ENCODE assay signal across 11 cellular contexts in the genomic region with DNA sequence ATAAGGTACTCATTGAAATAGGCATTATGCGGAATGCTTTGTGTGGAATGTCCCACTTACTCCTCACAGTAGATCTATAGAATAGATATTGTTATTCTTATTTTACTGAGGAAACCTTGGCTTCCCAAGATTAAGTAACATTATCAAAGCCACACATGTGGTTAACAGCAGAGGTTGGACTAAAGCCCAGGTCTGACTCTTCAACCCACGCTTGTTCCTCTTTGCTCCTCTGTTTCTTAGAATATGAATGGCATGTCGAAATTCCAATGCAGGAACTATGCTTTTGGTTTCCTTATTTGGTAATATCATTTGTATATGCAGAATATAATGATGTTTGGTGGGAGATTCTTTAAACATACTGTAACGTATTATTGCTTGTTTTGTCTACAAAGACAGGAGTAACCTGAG.
DNase-seq lines count a peak whose midpoint lies in the region; ATAC-seq, FAIRE-seq and TF ChIP-seq lines count a peak whose summit lies in the region.
"Had no signal": no experiment of that assay in that cellular context is flagged by ENCODE, and none has a peak within 500 bp of the region (broad histone marks: within the 10 kb centered on the region; RNA-seq: fewer than 3 reads in every experiment).

No MANE protein-coding gene starts in this region.

- H3K9ac ChIP-seq in endothelial cell of umbilical vein (replicated peaks; ENCODE audit: extremely low read depth, insufficient read depth, low read length), result no peak overlapping the region

- intact Hi-C loops in endothelial cell of umbilical vein (cut with micrococcal nuclease), result loop anchor here (1.0 to 2.0 kb wide), 6 partner anchors 24 to 374 kb away; no protein-coding TSS in a partner anchor

- H3K9me3 ChIP-seq in endothelial cell of umbilical vein (replicated peaks; ENCODE audit: control insufficient read depth, insufficient read depth, low read length), result no peaks in the 10 kb centered on the region
- H3K9me3 ChIP-seq: BE2C had no signal

- peak overlapping the region; percentile 16 for H2AFZ ChIP-seq in endothelial cell of umbilical vein (ENCODE audit: low read depth, low read length)

- H3K4me1 ChIP-seq in endothelial cell of umbilical vein (ENCODE audit: control insufficient read depth, extremely low read depth, insufficient read depth, low read length), result peaks cover 21% of the 10 kb centered on the region
- H3K4me1 ChIP-seq: BE2C had no signal

- FAIRE-seq in endothelial cell of umbilical vein (lab: Jason Lieb, UNC) (peak; percentile 85), GM12892 (lab: Jason Lieb, UNC) (no peak)

- H3K27me3 ChIP-seq in endothelial cell of umbilical vein (ENCODE audit: control insufficient read depth in 2 of 2, insufficient read depth in 2 of 2, low read length in 2 of 2), result no peaks in the 10 kb centered on the region
- H3K27me3 ChIP-seq: BE2C had no signal

- dilution Hi-C loops in endothelial cell of umbilical vein (cut with MboI; ENCODE audit: extremely low pct_ligation_motif_present, low sequenced_read_pairs), result no loop called here

- CTCF ChIA-PET in endothelial cell of umbilical vein (lab: Charles Lee), result interaction anchor here (0.8 to 2.5 kb wide), 7 partner anchors 11 to 427 kb away, joined by 3 to 14 read pairs (median 4); no protein-coding TSS in a partner anchor

- H3K36me3 ChIP-seq in endothelial cell of umbilical vein (ENCODE audit: control insufficient read depth in 2 of 2, extremely low read depth in 1 of 2, insufficient read depth in 2 of 2, low read length in 2 of 2), result no peaks in the 10 kb centered on the region
- H3K36me3 ChIP-seq: BE2C had no signal

- no peak for TF ChIP-seq CTCF in endothelial cell of umbilical vein (IDR thresholded peaks at IDR 0.05; ENCODE audit: extremely low read depth in 1 of 2, insufficient read depth in 1 of 2, low read depth in 1 of 2, low read length in 2 of 2)

- ATAC-seq in HG02970 (IDR thresholded peaks at IDR 0.05; ENCODE audit: low FRiP score, unreplicated experiment), result no peak

- H4K20me1 ChIP-seq in endothelial cell of umbilical vein (replicated peaks; ENCODE audit: control insufficient read depth, extremely low read depth, insufficient read depth, low read length), result no peaks in the 10 kb centered on the region

- TF ChIP-seq POLR2A in endothelial cell of umbilical vein (IDR thresholded peaks at IDR 0.05; ENCODE audit: low read depth, low read length) (no peak), GM12892 (IDR thresholded peaks at IDR 0.05; ENCODE audit: low read depth, low read length) (no peak)

- H3K79me2 ChIP-seq in endothelial cell of umbilical vein (ENCODE audit: control insufficient read depth, insufficient read depth, low read length), result no peaks in the 10 kb centered on the region

- H3K4me3 ChIP-seq in endothelial cell of umbilical vein (replicated peaks in 1 of 3; ENCODE audit: insufficient read depth in 1 of 3, low read depth in 1 of 3, low read length in 3 of 3), result no peak overlapping the region

- H3K9me1 ChIP-seq in endothelial cell of umbilical vein (replicated peaks; ENCODE audit: control insufficient read depth, extremely low read depth, insufficient read depth, low read length), result no peaks in the 10 kb centered on the region

- peak overlapping the region; percentile 75 for H3K4me2 ChIP-seq in endothelial cell of umbilical vein (ENCODE audit: insufficient read depth, low read length)

- peak overlapping the region; percentile 67 for H3K27ac ChIP-seq in endothelial cell of umbilical vein (ENCODE audit: insufficient read depth, low read depth, low read length)

- no TSS peak for BruUV-seq in endothelial cell of umbilical vein (replicated peaks; lab: Mats Ljungman, UMichigan)

- POLR2A ChIA-PET in endothelial cell of umbilical vein (lab: Charles Lee), result interaction anchor here (1.0 to 1.2 kb wide), 2 partner anchors 51 to 178 kb away, joined by 3 to 4 read pairs; no protein-coding TSS in a partner anchor

- peak; percentile 7 for DNase-seq in AG08396 (ENCODE audit: low spot score)
- DNase-seq in NOMO-1 treated with DMSO at 0.1 percent for 48 hours (lab: John Stamatoyannopoulos, UW; ENCODE audit: unreplicated experiment), result peak; percentile 91
- DNase-seq in endothelial cell of umbilical vein (ENCODE audit: low read depth, low spot score), result peak; percentile 97
- DNase-seq in left kidney (ENCODE audit: low read depth, low spot score), result peak; percentile 47
- DNase-seq in GM19240 (ENCODE audit: insufficient read length, low spot score), result no peak
- no peak for DNase-seq in GM12892 (ENCODE audit: insufficient read length)
- no peak for DNase-seq in effector CD4-positive, alpha-beta T cell
- DNase-seq: activated naive CD4-positive, alpha-beta T cell treated with anti-CD3 and anti-CD28 coated beads, Interleukin-2, amount 10 ng/mL, durations not matched to agents 7 days and 5 days; BE2C; NCI-H1092 treated with DMSO at 0.1 percent for 48 hours had no signal

TF ChIP-seq in endothelial cell of umbilical vein, 7 proteins besides CTCF, POLR2A, EP300 and RAD21:
- no peak for TF ChIP-seq MYC (IDR thresholded peaks at IDR 0.05; ENCODE audit: low read depth, low read length)
- TF ChIP-seq FOS (IDR thresholded peaks at IDR 0.05; ENCODE audit: borderline replicate concordance, insufficient read depth, low read length), result no peak
- TF ChIP-seq POLR2AphosphoS5 (IDR thresholded peaks at IDR 0.05; ENCODE audit: insufficient read depth, low read depth, low read length), result peak; percentile 45
- peak; percentile 81 for TF ChIP-seq GATA2 (IDR thresholded peaks at IDR 0.05; ENCODE audit: insufficient read depth, insufficient read length, low read depth, low read length)
- TF ChIP-seq JUN (IDR thresholded peaks at IDR 0.05; ENCODE audit: borderline replicate concordance, insufficient read depth, insufficient read length, low read depth), result peak; percentile 64
- TF ChIP-seq EZH2 (IDR thresholded peaks at IDR 0.05; ENCODE audit: borderline replicate concordance, low read depth, low read length, severe bottlenecking), result no peak

Comparison
In these comparisons a context has a peak if more than half of its experiments do, and no peak if none do; other contexts are left out.
1. DNase-seq: peak in AG08396 (single experiment), NOMO-1 treated with DMSO at 0.1 percent for 48 hours (single experiment), endothelial cell of umbilical vein (single experiment) and left kidney (single experiment); none in GM19240 (single experiment), GM12892 (single experiment) and effector CD4-positive, alpha-beta T cell (single experiment).